Comparison of ENCODE assay signal across 8 cellular contexts in the genomic region with DNA sequence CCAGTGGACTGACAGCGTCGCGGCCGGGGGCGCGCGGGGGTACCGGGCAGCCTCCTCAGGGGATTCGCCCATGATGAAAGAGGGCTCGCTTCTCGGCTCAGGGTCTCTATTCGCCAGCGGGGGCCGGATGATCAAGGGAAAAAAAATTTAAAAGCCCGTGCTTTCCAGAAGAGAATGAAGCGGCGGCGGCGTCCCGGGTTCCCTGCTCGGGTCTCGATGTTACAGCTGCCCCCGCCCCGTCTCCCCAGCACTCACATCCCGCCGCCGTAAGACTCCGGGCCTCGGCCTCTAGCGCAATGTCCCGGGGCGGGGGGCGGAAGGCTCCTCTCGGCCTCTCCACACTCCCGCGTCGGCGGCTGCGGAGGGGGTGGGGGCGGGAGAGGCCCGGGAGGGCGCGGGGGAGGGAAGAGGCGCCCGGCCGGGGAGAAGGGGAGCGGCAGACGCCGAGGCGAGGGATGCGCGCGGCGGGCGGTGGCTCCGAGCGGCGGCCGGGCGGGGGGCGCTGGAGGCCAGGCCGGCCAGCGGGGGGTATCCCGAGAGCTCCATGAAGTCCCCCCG. TPM values are rescaled to one million over a fixed set of nuclear protein-coding genes. Genes with fewer than 3 reads are reported as not detected.
DNase-seq lines count a peak whose midpoint lies in the region; ATAC-seq, FAIRE-seq and TF ChIP-seq lines count a peak whose summit lies in the region.

No MANE protein-coding gene starts in this region.

- no peak overlapping the region for H4K91ac ChIP-seq in H1 (replicated peaks; ENCODE audit: insufficient read length, low read length)

- H3K79me2 ChIP-seq in H1 (ENCODE audit: control insufficient read depth in 1 of 2, insufficient read depth in 2 of 2, low read length in 2 of 2): no peaks in the 10 kb centered on the region

- no peak overlapping the region for H4K5ac ChIP-seq in H1 (ENCODE audit: insufficient read length, low read depth, low read length)

- H2BK12ac ChIP-seq in H1 (ENCODE audit: low read depth, low read length): no peak overlapping the region

- no peak for TF ChIP-seq RAD21 in H1 (IDR thresholded peaks at IDR 0.05 in 1 of 2, conservative IDR thresholded peaks at IDR 0.05 in 1 of 2; ENCODE audit: low read depth in 2 of 2, low read length in 2 of 2)

- CTCF ChIA-PET in H1 (lab: Charles Lee; ENCODE audit: partially characterized antibody): interaction anchor here (2.4 to 13.1 kb wide), 3 partner anchors 11 to 17 kb away, joined by 7 to 88 read pairs (median 78); no protein-coding TSS in a partner anchor
- CTCF ChIA-PET in RWPE1 (lab: Yijun Ruan, JAX): interaction anchor here (0.6 to 1.2 kb wide), 4 partner anchors 13 to 282 kb away, joined by 3 to 4 read pairs (median 3); a partner anchor contains a TSS

- H3K18ac ChIP-seq in H1 (ENCODE audit: extremely low read depth, low read length): peak overlapping the region; percentile 32; the same call in 1 of the 2 replicates

- no peak for ATAC-seq in CD4-positive, CD25-positive, alpha-beta regulatory T cell (ENCODE audit: low read depth in 2 of 2)
- ATAC-seq in SK-N-SH treated with all-trans-retinoic acid at 6 μM for 48 hours: peak; percentile 3; the same call in 1 of the 3 replicates

- H3K4me3 Mint-ChIP-seq in CD4-positive, CD25-positive, alpha-beta regulatory T cell: peak overlapping the region in 3 of 4 donors; percentile 59 to 82 (median 75)
- peak overlapping the region; percentile 84 to 87 (median 87) for H3K4me3 Mint-ChIP-seq in nephron

- peaks cover 15% of the 10 kb centered on the region for H3K27me3 ChIP-seq in CD4-positive, CD25-positive, alpha-beta regulatory T cell (ENCODE audit: control insufficient read depth, insufficient read depth, low read length)
- H3K27me3 ChIP-seq in H1 (replicated peaks in 1 of 4; ENCODE audit: control insufficient read depth in 3 of 4, extremely low read depth in 1 of 4, insufficient read depth in 3 of 4, low read length in 3 of 4): peaks cover 53 to 93% (median 85%) of the 10 kb centered on the region in 4 experiments

- H4K20me1 ChIP-seq in H1 (replicated peaks in 1 of 2; ENCODE audit: control insufficient read depth in 1 of 2, insufficient read depth in 2 of 2, low read length in 2 of 2): peaks cover 7 to 17% of the 10 kb centered on the region in 2 experiments

- no peak for TF ChIP-seq POLR2A in H1 (IDR thresholded peaks at IDR 0.05; ENCODE audit: control extremely low read depth in 1 of 2, low read depth in 2 of 2, low read length in 2 of 2)

- no peak overlapping the region for H2BK120ac ChIP-seq in H1 (replicated peaks; ENCODE audit: low read depth, low read length)

- H2AK5ac ChIP-seq in H1 (ENCODE audit: low read depth, low read length): no peak overlapping the region

- no peak overlapping the region for H3K27ac ChIP-seq in CD4-positive, CD25-positive, alpha-beta regulatory T cell (ENCODE audit: insufficient read depth, low read length, poor library complexity, severe bottlenecking)
- H3K27ac ChIP-seq in H1 (ENCODE audit: low read depth, low read length) (no peak overlapping the region), RWPE1 (no peak overlapping the region)

- H2BK5ac ChIP-seq in H1 (ENCODE audit: low read depth, low read length): no peak overlapping the region

- no peak overlapping the region for H4K8ac ChIP-seq in H1 (ENCODE audit: extremely low read depth, insufficient read depth, low read length)

- H3K9ac ChIP-seq in H1 (replicated peaks in 1 of 4; ENCODE audit: extremely low read depth in 1 of 4, low read depth in 3 of 4, low read length in 3 of 4): no peak overlapping the region

- H3K27ac Mint-ChIP-seq in CD4-positive, CD25-positive, alpha-beta regulatory T cell: no peak overlapping the region
- H3K27ac Mint-ChIP-seq in nephron: peak overlapping the region in 2 of 3 experiments; percentile 70 to 97

- TF ChIP-seq EP300 in H1 (IDR thresholded peaks at IDR 0.05; ENCODE audit: borderline replicate concordance in 1 of 2, low read depth in 2 of 2, low read length in 2 of 2): no peak

- H3K56ac ChIP-seq in H1 (replicated peaks; ENCODE audit: insufficient read length, low read depth, low read length): no peak overlapping the region

- H3K4me1 Mint-ChIP-seq in CD4-positive, CD25-positive, alpha-beta regulatory T cell: peaks cover 0 to 17% (median 3%) of the 10 kb centered on the region in 4 donors
- H3K4me1 Mint-ChIP-seq in nephron: peaks cover 39% of the 10 kb centered on the region

- H2BK20ac ChIP-seq in H1 (ENCODE audit: low read length): no peak overlapping the region

- peak overlapping the region; percentile 74 to 99 for H3K4me2 ChIP-seq in H1 (ENCODE audit: insufficient read depth in 1 of 2, low read depth in 2 of 2, low read length in 2 of 2)

- TF ChIP-seq CTCF in H1 (IDR thresholded peaks at IDR 0.05; ENCODE audit: control extremely low read depth in 1 of 3, insufficient read depth in 1 of 3, low read depth in 1 of 3, low read length in 3 of 3): no peak
- TF ChIP-seq CTCF in nephron (IDR thresholded peaks at IDR 0.05; ENCODE audit: unreplicated experiment in 3 of 3): no peak
- no peak for TF ChIP-seq CTCF in RWPE1 (conservative IDR thresholded peaks at IDR 0.05; ENCODE audit: low read depth)

- H3K4ac ChIP-seq in H1 (replicated peaks; ENCODE audit: insufficient read length, low read depth, low read length): no peak overlapping the region

- no peaks in the 10 kb centered on the region for H3K36me3 Mint-ChIP-seq in CD4-positive, CD25-positive, alpha-beta regulatory T cell
- H3K36me3 Mint-ChIP-seq in nephron (ENCODE audit: low read depth): peaks cover 15% of the 10 kb centered on the region

- H3K36me3 ChIP-seq in CD4-positive, CD25-positive, alpha-beta regulatory T cell (ENCODE audit: control insufficient read depth, insufficient read depth, low read length): no peaks in the 10 kb centered on the region
- H3K36me3 ChIP-seq in H1 (ENCODE audit: control insufficient read depth in 2 of 4, insufficient read depth in 4 of 4, low read length in 3 of 4): no peaks in the 10 kb centered on the region

- peaks cover 11% of the 10 kb centered on the region; the same call in 1 of the 2 replicates for H3K23me2 ChIP-seq in H1 (ENCODE audit: low read depth, low read length)

- peaks cover 47% of the 10 kb centered on the region for H3K27me3 Mint-ChIP-seq in CD4-positive, CD25-positive, alpha-beta regulatory T cell
- H3K27me3 Mint-ChIP-seq in nephron (ENCODE audit: low read depth): peaks cover 49% of the 10 kb centered on the region

- no peak for DNase-seq in CD4-positive, CD25-positive, alpha-beta regulatory T cell
- DNase-seq in H1 (ENCODE audit: low read depth in 1 of 2, low spot score in 2 of 2) (peak in 1 of 2 experiments; percentile 67), OCI-M2 (lab: John Stamatoyannopoulos, UW; ENCODE audit: unreplicated experiment) (no peak), RWPE1 (ENCODE audit: low spot score) (no peak), NCI-H774 (lab: John Stamatoyannopoulos, UW) (no peak), NCI-H2171 (lab: John Stamatoyannopoulos, UW) (no peak)

- WGBS in H1 (ENCODE audit: extremely low coverage in 1 of 2, insufficient coverage in 1 of 2, insufficient read length in 1 of 2, insufficient replicate concordance in 2 of 2, low coverage in 1 of 2, low lambda C conversion rate in 2 of 2, missing lambda C conversion rate in 1 of 2), 2 experiments: 3% methylated on average over 18 of the region's 65 CpGs; no CpG with 5 or more reads in 1 of the 2 experiments

- POLR2A ChIA-PET in H1 (lab: Charles Lee; ENCODE audit: partially characterized antibody): interaction anchor here (1.0 to 1.6 kb wide), 4 partner anchors 10 to 16 kb away, joined by 3 to 5 read pairs (median 4); no protein-coding TSS in a partner anchor
- POLR2A ChIA-PET in RWPE1 (lab: Yijun Ruan, JAX; ENCODE audit: low non-redundant PET): no interaction called here

- no peak overlapping the region for H3K23ac ChIP-seq in H1 (ENCODE audit: insufficient read length)

- no peak overlapping the region for H3K14ac ChIP-seq in H1 (ENCODE audit: insufficient read length)

- peaks cover 21% of the 10 kb centered on the region for H3K4me1 ChIP-seq in CD4-positive, CD25-positive, alpha-beta regulatory T cell (ENCODE audit: control insufficient read depth, insufficient read depth, low read length, poor library complexity, severe bottlenecking)
- peaks cover 0 to 10% (median 5%) of the 10 kb centered on the region in 4 experiments; a peak in 6 of 7 replicates for H3K4me1 ChIP-seq in H1 (replicated peaks in 1 of 4; ENCODE audit: control insufficient read depth in 3 of 4, insufficient read depth in 4 of 4, low read length in 3 of 4)

- no peak overlapping the region for H2AFZ ChIP-seq in H1 (ENCODE audit: low read length)

- no peaks in the 10 kb centered on the region for H3K9me3 ChIP-seq in CD4-positive, CD25-positive, alpha-beta regulatory T cell (ENCODE audit: control insufficient read depth in 2 of 2, low read length in 2 of 2)
- no peaks in the 10 kb centered on the region for H3K9me3 ChIP-seq in H1 (ENCODE audit: insufficient read depth in 2 of 2, low read depth in 1 of 2, low read length in 1 of 2)

- no peaks in the 10 kb centered on the region for H3K79me1 ChIP-seq in H1 (ENCODE audit: low read depth, low read length)

- no peak for FAIRE-seq in H1 (lab: Jason Lieb, UNC)

- peaks cover 0 to 3% (median 0%) of the 10 kb centered on the region in 7 donors for H3K9me3 Mint-ChIP-seq in CD4-positive, CD25-positive, alpha-beta regulatory T cell
- H3K9me3 Mint-ChIP-seq in nephron: no peaks in the 10 kb centered on the region

- no peak overlapping the region for H2BK15ac ChIP-seq in H1 (ENCODE audit: low read length)

- H3K4me3 ChIP-seq in CD4-positive, CD25-positive, alpha-beta regulatory T cell (ENCODE audit: low read depth, low read length): no peak overlapping the region
- H3K4me3 ChIP-seq in H1 (ENCODE audit: extremely low read depth in 1 of 4, insufficient read depth in 2 of 4, low read depth in 3 of 4, low read length in 4 of 4): peak overlapping the region; percentile 57 to 75 (median 64)

RNA-seq across cellular contexts. Expression of a gene that starts 4.4 kb away (rescaled TPM):
- total RNA-seq in CD4-positive, CD25-positive, alpha-beta regulatory T cell: not detected
- not detected for polyA plus RNA-seq in CD4-positive, CD25-positive, alpha-beta regulatory T cell
- total RNA-seq in H1 (2021; fragmentation: NEBNext Ultra II Directional; extraction: Animal tissue kit (Norgen Biotek cat#: 25700)): 0.21 and 1.5 TPM in 2 replicates
- polyA plus RNA-seq in H1 (2011; rRNA removed): 0.57 and 1.9 TPM in 2 replicates
- polyA plus RNA-seq in H1 (2011; cell fraction: cytosol; rRNA removed): 0.89 TPM
- 3.4 TPM for polyA plus RNA-seq in H1 (2011; cell fraction: nucleus; rRNA removed)
- polyA plus RNA-seq in H1 (2012, experiment 1 of 2): 0.27 to 1.1 TPM (median 0.67 TPM) in 4 replicates
- 0.54 TPM for polyA plus RNA-seq in H1 (2012, experiment 2 of 2)
- 0.63 TPM for polyA plus RNA-seq in H1 (2013, experiment 1 of 2)
- 0.79 TPM for polyA plus RNA-seq in H1 (2013, experiment 2 of 2)
- polyA minus RNA-seq in H1 (2011; rRNA and poly(A)+ RNA removed): 0.73 and 0.88 TPM in 2 replicates
- polyA minus RNA-seq in H1 (2011; cell fraction: cytosol; rRNA and poly(A)+ RNA removed): not detected
- polyA minus RNA-seq in H1 (2011; cell fraction: nucleus; rRNA and poly(A)+ RNA removed): 2.3 TPM

RNA-seq across cellular contexts. Expression of a gene that starts 18.7 kb away (rescaled TPM):
- total RNA-seq in CD4-positive, CD25-positive, alpha-beta regulatory T cell: not detected
- polyA plus RNA-seq in CD4-positive, CD25-positive, alpha-beta regulatory T cell: not detected
- not detected in 2 replicates for total RNA-seq in H1 (2021; fragmentation: NEBNext Ultra II Directional; extraction: Animal tissue kit (Norgen Biotek cat#: 25700))
- polyA plus RNA-seq in H1 (2011; rRNA removed): 0.06 TPM in 1 of 2 replicates, not detected in the other
- polyA plus RNA-seq in H1 (2011; cell fraction: cytosol; rRNA removed): 0.10 TPM
- not detected for polyA plus RNA-seq in H1 (2011; cell fraction: nucleus; rRNA removed)
- 0.19 to 0.27 TPM in 2 of 4 replicates, not detected in the others for polyA plus RNA-seq in H1 (2012, experiment 1 of 2)
- polyA plus RNA-seq in H1 (2012, experiment 2 of 2): 0.33 TPM
- 0.08 TPM for polyA plus RNA-seq in H1 (2013, experiment 1 of 2)
- polyA plus RNA-seq in H1 (2013, experiment 2 of 2): not detected
- polyA minus RNA-seq in H1 (2011; rRNA and poly(A)+ RNA removed): not detected in 2 replicates
- polyA minus RNA-seq in H1 (2011; cell fraction: cytosol; rRNA and poly(A)+ RNA removed): not detected
- polyA minus RNA-seq in H1 (2011; cell fraction: nucleus; rRNA and poly(A)+ RNA removed): not detected

Comparison
In these comparisons a context has a peak if more than half of its experiments do, and no peak if none do; other contexts are left out.
1. H3K27ac Mint-ChIP-seq: peak in nephron (2 of 3); none in CD4-positive, CD25-positive, alpha-beta regulatory T cell (0 of 3).